In the genomic region with DNA sequence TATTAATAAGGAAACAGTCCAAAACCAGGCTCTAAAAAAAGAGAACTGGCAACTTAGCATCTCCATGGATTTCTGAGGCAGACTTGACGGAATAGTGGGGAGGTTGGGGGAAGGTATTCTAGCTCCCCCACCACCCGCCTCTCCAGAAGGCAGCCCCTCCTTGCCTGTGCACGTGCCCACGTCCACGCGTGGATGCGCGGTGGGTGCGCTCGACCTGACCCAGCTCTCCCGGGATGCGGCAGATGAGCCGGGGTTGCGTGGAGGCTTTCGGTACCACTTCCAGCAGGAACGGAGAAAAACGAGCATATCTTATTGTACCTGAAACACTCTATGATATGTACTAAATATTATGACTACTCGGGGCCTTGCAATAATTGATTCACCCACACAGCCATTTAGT, we compare ENCODE assay signal across 17 cellular contexts.
"Had no signal": no experiment of that assay in that cellular context is flagged by ENCODE, and none has a peak within 500 bp of the region (broad histone marks: within the 10 kb centered on the region; RNA-seq: fewer than 3 reads in every experiment).

No MANE protein-coding gene starts in this region.

- H2AFZ ChIP-seq: hepatocyte had no signal

- H3K27ac ChIP-seq: colonic mucosa, hepatocyte, neutrophil, stomach, thoracic aorta had no signal

- H3K4me3 ChIP-seq: colonic mucosa, hepatocyte, lung, stomach, thoracic aorta had no signal

- H3K4me2 ChIP-seq: hepatocyte had no signal

- H3K36me3 ChIP-seq: colonic mucosa, neutrophil, stomach, thoracic aorta had no signal

- H3K27me3 ChIP-seq: colonic mucosa, hepatocyte, neutrophil had no signal

- H3K79me2 ChIP-seq: hepatocyte had no signal

- DNase-seq: colonic mucosa; effector CD4-positive, alpha-beta T cell; foreskin melanocyte; left colon; left ventricle myocardium superior; mesenchymal stem cell; naive B cell; stimulated activated CD4-positive, alpha-beta T cell treated with anti-CD3 and anti-CD28 coated beads, Interleukin-2, amount 100 ng/mL, for 24 hours; stimulated activated CD4-positive, alpha-beta T cell treated with anti-CD3 and anti-CD28 coated beads, Interleukin-4, amount 100 ng/mL, for 4 hours; stimulated activated naive CD4-positive, alpha-beta T cell; stomach; substantia nigra; trophoblast cell had no signal

- H3K9me3 ChIP-seq: colonic mucosa, neutrophil, thoracic aorta had no signal

- H3K4me1 ChIP-seq: colonic mucosa, stomach had no signal
